Comparison of ENCODE assay signal across 8 cellular contexts in the genomic region with DNA sequence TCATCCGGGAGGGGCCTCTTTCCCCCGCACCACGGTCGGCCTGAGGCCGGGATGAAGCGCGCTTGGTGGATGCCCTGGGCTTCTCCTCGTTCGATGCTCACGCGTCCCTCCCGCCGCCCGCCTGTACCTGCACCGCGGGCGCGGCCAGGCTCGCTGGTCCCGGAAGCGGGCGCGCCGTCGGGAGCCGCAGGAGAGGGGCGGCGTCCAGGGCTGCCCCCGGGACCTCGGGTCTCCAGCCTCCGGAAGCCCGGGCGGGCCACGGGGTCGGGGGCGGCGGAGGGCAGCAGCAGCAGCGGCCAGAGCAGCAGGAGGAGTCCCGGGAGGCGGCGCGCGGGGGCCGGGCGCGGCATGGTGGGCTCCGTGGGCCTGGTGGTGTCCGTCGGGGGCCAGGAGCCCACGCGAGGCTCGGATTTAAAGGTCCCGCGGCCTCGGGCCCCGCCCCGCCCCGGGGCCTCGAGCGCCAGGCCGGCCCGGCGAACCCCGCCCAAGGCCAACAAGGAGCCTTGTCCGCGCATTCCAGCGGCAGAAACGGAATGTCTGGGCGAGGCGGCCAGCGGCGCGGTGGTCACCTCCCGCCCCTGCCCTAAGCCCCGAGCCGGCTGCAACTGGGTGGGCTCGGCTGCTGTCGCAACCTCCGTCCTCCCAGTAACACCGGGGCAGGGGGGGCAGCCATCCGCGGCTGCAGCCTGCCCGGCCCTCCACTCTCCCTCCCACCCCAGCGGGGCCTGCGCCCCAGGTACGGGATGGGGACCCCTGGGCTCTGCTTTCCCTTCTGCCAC. TPM values are rescaled to one million over a fixed set of nuclear protein-coding genes. Genes with fewer than 3 reads are reported as not detected.
DNase-seq lines count a peak whose midpoint lies in the region; ATAC-seq, FAIRE-seq and TF ChIP-seq lines count a peak whose summit lies in the region.

A gene with protein sequence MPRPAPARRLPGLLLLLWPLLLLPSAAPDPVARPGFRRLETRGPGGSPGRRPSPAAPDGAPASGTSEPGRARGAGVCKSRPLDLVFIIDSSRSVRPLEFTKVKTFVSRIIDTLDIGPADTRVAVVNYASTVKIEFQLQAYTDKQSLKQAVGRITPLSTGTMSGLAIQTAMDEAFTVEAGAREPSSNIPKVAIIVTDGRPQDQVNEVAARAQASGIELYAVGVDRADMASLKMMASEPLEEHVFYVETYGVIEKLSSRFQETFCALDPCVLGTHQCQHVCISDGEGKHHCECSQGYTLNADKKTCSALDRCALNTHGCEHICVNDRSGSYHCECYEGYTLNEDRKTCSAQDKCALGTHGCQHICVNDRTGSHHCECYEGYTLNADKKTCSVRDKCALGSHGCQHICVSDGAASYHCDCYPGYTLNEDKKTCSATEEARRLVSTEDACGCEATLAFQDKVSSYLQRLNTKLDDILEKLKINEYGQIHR (minus strand): TSS at position 387 of the 779 bp plus-strand sequence. CDS start 37 bp downstream, at position 350.

- H3K23ac ChIP-seq in IMR-90 (ENCODE audit: low read depth, low read length) = peak within 1 kb of the TSS; percentile 80

- H3K4me3 ChIP-seq in Caco-2 (ENCODE audit: low read depth, low read length) = peak within 1 kb of the TSS; percentile 55
- H3K4me3 ChIP-seq in IMR-90 (ENCODE audit: insufficient read depth, low read depth, low read length) = peak within 1 kb of the TSS; percentile 50
- peak within 1 kb of the TSS; percentile 25 to 57 for H3K4me3 ChIP-seq in kidney (ENCODE audit: low read length in 2 of 2)

- H2AK9ac ChIP-seq in IMR-90 (replicated peaks; ENCODE audit: low read depth, low read length, poor library complexity) = peak within 1 kb of the TSS; percentile 90

- H4K20me1 ChIP-seq in IMR-90 (ENCODE audit: insufficient read depth, low read length) = no peaks in the 10 kb centered on the region

- H3K36me3 Mint-ChIP-seq in Caco-2 (ENCODE audit: insufficient read depth, unreplicated experiment) = peaks cover 10% of the 10 kb centered on the region
- H3K36me3 Mint-ChIP-seq in MCF 10A (ENCODE audit: insufficient read depth, unreplicated experiment) = no peaks in the 10 kb centered on the region
- H3K36me3 Mint-ChIP-seq in stimulated activated memory B cell treated with anti-CD40 and anti-IgM and Interleukin-4, amounts not matched to agents 10 μg/mL and 1 μg/mL and 100 μg/mL, for 72 hours = no peaks in the 10 kb centered on the region

- H3K27me3 ChIP-seq in Caco-2 (replicated peaks; ENCODE audit: control insufficient read depth, insufficient read depth, low read length) (no peaks in the 10 kb centered on the region), IMR-90 (ENCODE audit: control insufficient read depth, insufficient read depth, low read length) (peaks cover 14% of the 10 kb centered on the region)

- WGBS in IMR-90 (ENCODE audit: extremely low coverage in 2 of 2, insufficient read length in 1 of 2), 2 experiments = 0% methylated on average over 22 of the region's 86 CpGs; no CpG with 5 or more reads in 1 of the 2 experiments

- H4K5ac ChIP-seq in IMR-90 (ENCODE audit: low read depth, low read length) = peak within 1 kb of the TSS; percentile 66

- FAIRE-seq in kidney (lab: Jason Lieb, UNC) = no peak

- H3K4me1 Mint-ChIP-seq in Caco-2 (ENCODE audit: low read depth, unreplicated experiment) = peaks cover 20% of the 10 kb centered on the region
- no peaks in the 10 kb centered on the region for H3K4me1 Mint-ChIP-seq in MCF 10A (ENCODE audit: insufficient read depth, unreplicated experiment)
- H3K4me1 Mint-ChIP-seq in stimulated activated memory B cell treated with anti-CD40 and anti-IgM and Interleukin-4, amounts not matched to agents 10 μg/mL and 1 μg/mL and 100 μg/mL, for 72 hours = peaks cover 6% of the 10 kb centered on the region

- TF ChIP-seq CTCF in Caco-2 (IDR thresholded peaks at IDR 0.05; ENCODE audit: insufficient read depth in 1 of 2, low read depth in 1 of 2, low read length in 1 of 2, severe bottlenecking in 1 of 2, unreplicated experiment in 1 of 2) (no peak), IMR-90 (conservative IDR thresholded peaks at IDR 0.05; ENCODE audit: low read depth, low read length) (no peak), MCF 10A (IDR thresholded peaks at IDR 0.05; ENCODE audit: unreplicated experiment) (no peak), kidney (IDR thresholded peaks at IDR 0.05; ENCODE audit: borderline replicate concordance, extremely low read depth, insufficient read depth) (no peak)

- H3K27ac Mint-ChIP-seq in Caco-2 (ENCODE audit: unreplicated experiment) = peak within 1 kb of the TSS; percentile 86
- no peak within 1 kb of the TSS for H3K27ac Mint-ChIP-seq in MCF 10A (ENCODE audit: low read depth, unreplicated experiment)
- H3K27ac Mint-ChIP-seq in stimulated activated memory B cell treated with anti-CD40 and anti-IgM and Interleukin-4, amounts not matched to agents 10 μg/mL and 1 μg/mL and 100 μg/mL, for 72 hours = no peak within 1 kb of the TSS

- H3K4ac ChIP-seq in IMR-90 (ENCODE audit: low read depth, low read length) = peak within 1 kb of the TSS; percentile 79

- CTCF ChIA-PET in Caco-2 (lab: Charles Lee) = interaction anchor here (0.6 to 1.1 kb wide), 4 partner anchors 15 to 212 kb away, joined by 3 read pairs; a partner anchor contains a TSS
- CTCF ChIA-PET in IMR-90 (lab: Yijun Ruan, JAX) = no interaction called here
- CTCF ChIA-PET in MCF 10A (lab: Yijun Ruan, JAX) = interaction anchor here (0.6 to 6.7 kb wide), 8 partner anchors 16 to 190 kb away, joined by 3 to 205 read pairs (median 26); a partner anchor contains a TSS

- H3K14ac ChIP-seq in IMR-90 (replicated peaks; ENCODE audit: low read depth, low read length) = peak within 1 kb of the TSS; percentile 86

- H3K9me3 ChIP-seq in Caco-2 (no peaks in the 10 kb centered on the region), IMR-90 (ENCODE audit: control insufficient read depth, insufficient read depth, low read length) (no peaks in the 10 kb centered on the region), kidney (ENCODE audit: control insufficient read depth in 1 of 2, low read length in 2 of 2) (no peaks in the 10 kb centered on the region)

- POLR2A ChIA-PET in Caco-2 (lab: Charles Lee) = no interaction called here
- POLR2A ChIA-PET in IMR-90 (lab: Charles Lee; ENCODE audit: unreplicated experiment) = no interaction called here
- POLR2A ChIA-PET in MCF 10A (lab: Yijun Ruan, JAX) = interaction anchor here (0.9 to 4.1 kb wide), 4 partner anchors 14 to 78 kb away, joined by 3 to 49 read pairs (median 6); a partner anchor contains a TSS

- intact Hi-C loops in Caco-2 (cut with micrococcal nuclease; ENCODE audit: unreplicated experiment) (no loop called here), IMR-90 (cut with micrococcal nuclease) (no loop called here), MCF 10A (cut with micrococcal nuclease) (no loop called here), kidney (cut with DNase I) (loop anchor here (10.0 kb wide), 1 partner anchor 82 kb away; no protein-coding TSS in a partner anchor)

- peak within 1 kb of the TSS; percentile 92 for H2AFZ ChIP-seq in IMR-90 (replicated peaks; ENCODE audit: low read length, poor library complexity)

- ATAC-seq in IMR-90 (ENCODE audit: low read depth) (peak; percentile 95), GM21526 (IDR thresholded peaks at IDR 0.05; ENCODE audit: low FRiP score, unreplicated experiment) (no peak)
- peak; percentile 66 for ATAC-seq in stimulated activated memory B cell treated with anti-CD40 and anti-IgM and Interleukin-4, amounts not matched to agents 10 μg/mL and 1 μg/mL and 100 μg/mL, for 72 hours

- in situ Hi-C loops in IMR-90 (cut with MboI; ENCODE audit: low sequenced_read_pairs) = no loop called here
- in situ Hi-C loops in KBM-7 (cut with MboI; ENCODE audit: low pct_unique_long_range_greater_than_20kb, low sequenced_read_pairs) = no loop called here

- H3K9ac ChIP-seq in IMR-90 (ENCODE audit: low read depth, low read length) = peak within 1 kb of the TSS; percentile 64
- H3K9ac ChIP-seq in kidney (ENCODE audit: low read length in 2 of 2) = no peak within 1 kb of the TSS

- DNase-seq in Caco-2 (peak; percentile 67 to 76), IMR-90 (no peak), MCF 10A (ENCODE audit: unreplicated experiment) (peak; percentile 17), kidney (peak; percentile 76), epidermal melanocyte (ENCODE audit: insufficient read length, low spot score) (no peak), KBM-7 (no peak)

- H3K4me2 ChIP-seq in IMR-90 (ENCODE audit: low read depth, low read length) = peak within 1 kb of the TSS; percentile 50

- H3K36me3 ChIP-seq in Caco-2 (ENCODE audit: control insufficient read depth, insufficient read depth, low read length) (no peaks in the 10 kb centered on the region), IMR-90 (ENCODE audit: control insufficient read depth, insufficient read depth, low read length) (no peaks in the 10 kb centered on the region), kidney (ENCODE audit: control insufficient read depth in 1 of 2, insufficient read depth in 2 of 2, low read length in 2 of 2) (no peaks in the 10 kb centered on the region)

- H3K27me3 Mint-ChIP-seq in Caco-2 (ENCODE audit: insufficient read depth, unreplicated experiment) (no peaks in the 10 kb centered on the region), MCF 10A (ENCODE audit: insufficient read depth, unreplicated experiment) (no peaks in the 10 kb centered on the region)
- H3K27me3 Mint-ChIP-seq in stimulated activated memory B cell treated with anti-CD40 and anti-IgM and Interleukin-4, amounts not matched to agents 10 μg/mL and 1 μg/mL and 100 μg/mL, for 72 hours = peaks cover 44% of the 10 kb centered on the region

- dilution Hi-C loops in IMR-90 (cut with HindIII; ENCODE audit: low sequenced_read_pairs, unreplicated experiment) = no loop called here

- H3K79me1 ChIP-seq in IMR-90 (ENCODE audit: low read depth in 1 of 2, low read length in 2 of 2) = no peaks in the 10 kb centered on the region

- H4K91ac ChIP-seq in IMR-90 (ENCODE audit: insufficient read depth, low read depth, low read length) = peak within 1 kb of the TSS; percentile 86

- no peak for TF ChIP-seq RAD21 in IMR-90 (IDR thresholded peaks at IDR 0.05; ENCODE audit: low read length)

- H3K9me3 Mint-ChIP-seq in Caco-2 (ENCODE audit: unreplicated experiment) (peaks cover 14% of the 10 kb centered on the region), MCF 10A (ENCODE audit: unreplicated experiment) (peaks cover 7% of the 10 kb centered on the region)
- peaks cover 2% of the 10 kb centered on the region for H3K9me3 Mint-ChIP-seq in stimulated activated memory B cell treated with anti-CD40 and anti-IgM and Interleukin-4, amounts not matched to agents 10 μg/mL and 1 μg/mL and 100 μg/mL, for 72 hours

- H3K4me1 ChIP-seq in Caco-2 = peaks cover 17% of the 10 kb centered on the region
- H3K4me1 ChIP-seq in IMR-90 (ENCODE audit: control insufficient read depth, insufficient read depth, low read length) = peaks cover 3% of the 10 kb centered on the region
- H3K4me1 ChIP-seq in kidney (ENCODE audit: control insufficient read depth in 1 of 2, insufficient read depth in 1 of 2, low read depth in 1 of 2, low read length in 2 of 2) = no peaks in the 10 kb centered on the region

- H2BK5ac ChIP-seq in IMR-90 (ENCODE audit: low read depth, low read length, poor library complexity, severe bottlenecking) = peak within 1 kb of the TSS; percentile 0

- H2BK20ac ChIP-seq in IMR-90 (ENCODE audit: low read depth, low read length) = peak within 1 kb of the TSS; percentile 27; the same call in 1 of the 2 replicates

- H3K9me1 ChIP-seq in IMR-90 (ENCODE audit: insufficient read depth, low read length) = no peaks in the 10 kb centered on the region

- peak within 1 kb of the TSS; percentile 1; the same call in 1 of the 2 replicates for H3K27ac ChIP-seq in IMR-90 (ENCODE audit: insufficient read depth, low read length)
- H3K27ac ChIP-seq in kidney (ENCODE audit: low read depth in 2 of 2, low read length in 2 of 2) = no peak within 1 kb of the TSS

- H2BK120ac ChIP-seq in IMR-90 (ENCODE audit: low read depth, low read length) = peak within 1 kb of the TSS; percentile 65

- no peak for TF ChIP-seq POLR2A in IMR-90 (IDR thresholded peaks at IDR 0.05; ENCODE audit: low read depth, low read length)

- no peak within 1 kb of the TSS for H3K56ac ChIP-seq in IMR-90 (ENCODE audit: extremely low read depth, insufficient read depth, low read length)

- H2AK5ac ChIP-seq in IMR-90 (ENCODE audit: low read depth, low read length) = peak within 1 kb of the TSS; percentile 37

- H4K8ac ChIP-seq in IMR-90 (ENCODE audit: low read depth in 2 of 2, low read length in 2 of 2) = peak within 1 kb of the TSS; percentile 74 to 91; a peak in 3 of 4 replicates

- H2BK15ac ChIP-seq in IMR-90 (ENCODE audit: low read depth, low read length) = peak within 1 kb of the TSS; percentile 14; the same call in 1 of the 3 replicates

- BruUV-seq in Caco-2 (replicated peaks; lab: Mats Ljungman, UMichigan) (no TSS peak), IMR-90 (replicated peaks; lab: Mats Ljungman, UMichigan) (no TSS peak), MCF 10A (replicated peaks; lab: Mats Ljungman, UMichigan) (no TSS peak)

- H3K18ac ChIP-seq in IMR-90 (ENCODE audit: low read depth, low read length) = peak within 1 kb of the TSS; percentile 31; the same call in 1 of the 2 replicates

- H3K4me3 Mint-ChIP-seq in Caco-2 (ENCODE audit: unreplicated experiment) = peak within 1 kb of the TSS; percentile 77
- H3K4me3 Mint-ChIP-seq in MCF 10A (ENCODE audit: unreplicated experiment) = peak within 1 kb of the TSS; percentile 55
- peak within 1 kb of the TSS; percentile 75 for H3K4me3 Mint-ChIP-seq in stimulated activated memory B cell treated with anti-CD40 and anti-IgM and Interleukin-4, amounts not matched to agents 10 μg/mL and 1 μg/mL and 100 μg/mL, for 72 hours

RNA-seq across cellular contexts. Expression of the gene that starts here (rescaled TPM):
- total RNA-seq in Caco-2 (2022) = 16.2 and 18.1 TPM in 2 replicates
- 0.90 and 1.1 TPM in 2 replicates for total RNA-seq in IMR-90 (2012; rRNA removed)
- 2.2 and 3.0 TPM in 2 replicates for polyA plus RNA-seq in IMR-90 (2012; rRNA removed)
- polyA plus RNA-seq in IMR-90 (2012; cell fraction: cytosol; rRNA removed) = 2.3 and 2.8 TPM in 2 replicates
- 1.1 and 1.9 TPM in 2 replicates for polyA plus RNA-seq in IMR-90 (2012; cell fraction: nucleus; rRNA removed; ENCODE audit: low replicate concordance)
- 0.83 and 0.98 TPM in 2 replicates for total RNA-seq in MCF 10A (2022)
- total RNA-seq in kidney = 5.0 TPM
- 2.3 TPM for polyA plus RNA-seq in kidney (ENCODE audit: insufficient read depth, low read depth, low replicate concordance)

Comparison
In these comparisons a context has a peak if more than half of its experiments do, and no peak if none do; other contexts are left out.
1. Peak in DNase-seq in MCF 10A; RNA of the gene not detected or under 1 TPM.
2. DNase-seq: peak in Caco-2 (2 of 2) and kidney (single experiment); none in IMR-90 (single experiment), epidermal melanocyte (single experiment) and KBM-7 (single experiment).
3. Peak in every context shown above with its lines, with median percentiles within 50 percentile points of each other: H3K4me3 ChIP-seq and H3K4me3 Mint-ChIP-seq.